In the genomic region with DNA sequence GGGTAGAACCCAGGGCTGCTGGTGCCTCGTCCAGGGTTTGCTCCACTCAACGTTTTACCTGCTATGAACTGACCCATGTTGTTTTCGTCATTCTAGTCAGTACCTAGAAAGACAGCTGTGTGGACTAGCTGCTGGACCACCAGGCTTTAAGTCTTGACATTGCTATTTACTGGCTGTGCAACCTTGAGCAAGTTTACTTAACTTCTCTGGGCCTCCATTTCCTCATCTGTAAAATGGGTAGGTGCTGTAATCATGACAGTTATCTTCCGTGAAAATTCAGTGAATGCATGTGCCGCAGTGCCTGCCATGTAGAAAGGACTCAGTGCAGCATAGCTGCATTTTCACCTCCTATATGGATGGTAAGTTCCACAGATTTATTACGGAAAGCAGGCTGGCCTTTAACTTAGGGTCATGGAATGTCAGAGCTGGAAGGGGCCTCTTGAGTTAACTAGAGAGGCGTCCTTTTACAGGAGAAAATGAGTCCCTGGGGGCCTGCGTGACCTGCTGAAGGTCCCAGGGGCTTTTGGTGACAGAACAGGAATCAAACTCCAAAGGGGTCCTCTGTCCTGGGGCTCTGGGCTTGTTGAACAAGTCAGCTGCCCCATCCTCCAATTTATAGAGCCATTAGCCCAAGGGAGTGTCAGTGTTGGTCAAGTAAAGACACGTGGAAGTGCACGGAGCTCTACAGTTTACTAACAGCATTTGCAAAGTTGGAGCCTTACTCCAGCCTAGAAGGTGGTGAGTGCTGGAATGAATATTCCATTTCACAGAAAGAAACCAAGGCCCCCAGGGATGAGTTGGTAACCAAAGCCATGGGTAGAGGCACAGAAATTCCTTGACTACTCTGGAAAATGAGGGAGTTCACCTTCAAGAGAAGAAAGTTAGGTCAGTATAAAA, we compare ENCODE assay signal across 1 cellular context.
TF ChIP-seq lines count a peak whose summit lies in the region.

No MANE protein-coding gene starts in this region.

TF ChIP-seq in K562, 482 proteins besides CTCF, POLR2A, EP300 and RAD21 (continues in another document):
- TF ChIP-seq ZNF75A (CRISPR knock-in tag; IDR thresholded peaks at IDR 0.05) (no peak), MCM5 (IDR thresholded peaks at IDR 0.05; ENCODE audit: low read depth) (no peak), NCOA4 (IDR thresholded peaks at IDR 0.05; ENCODE audit: partially characterized antibody) (no peak), NR2C2 (CRISPR knock-in tag; IDR thresholded peaks at IDR 0.05) (no peak), NR2C2 (tag; IDR thresholded peaks at IDR 0.05) (no peak), E2F3 (CRISPR knock-in tag; IDR thresholded peaks at IDR 0.05) (no peak), BHLHE40 (IDR thresholded peaks at IDR 0.05; ENCODE audit: low read length) (no peak), BCL6 (CRISPR knock-in tag; IDR thresholded peaks at IDR 0.05) (no peak), NR2C1 (IDR thresholded peaks at IDR 0.05) (no peak), NR2C1 (tag; IDR thresholded peaks at IDR 0.05) (no peak), BCOR (IDR thresholded peaks at IDR 0.05) (peak; percentile 99), ZNF717 (CRISPR knock-in tag; IDR thresholded peaks at IDR 0.05) (no peak), RB1 (IDR thresholded peaks at IDR 0.05; ENCODE audit: low read depth) (no peak), HNRNPL (IDR thresholded peaks at IDR 0.05; ENCODE audit: low read depth, low read length) (no peak), ADNP (tag; IDR thresholded peaks at IDR 0.05) (peak; percentile 86), L3MBTL2 (IDR thresholded peaks at IDR 0.05) (no peak), MTF1 (CRISPR knock-in tag; IDR thresholded peaks at IDR 0.05; ENCODE audit: borderline replicate concordance) (no peak), SMARCA5 (IDR thresholded peaks at IDR 0.05) (peak; percentile 85), SRF (CRISPR knock-in tag; IDR thresholded peaks at IDR 0.05) (no peak), HIVEP1 (CRISPR knock-in tag; IDR thresholded peaks at IDR 0.05) (no peak), KDM1A (IDR thresholded peaks at IDR 0.05) (peak; percentile 91 to 95), PHTF2 (CRISPR knock-in tag; IDR thresholded peaks at IDR 0.05) (no peak), ZNF408 (CRISPR knock-in tag; IDR thresholded peaks at IDR 0.05; ENCODE audit: low read depth) (no peak), ZNF668 (CRISPR knock-in tag; IDR thresholded peaks at IDR 0.05) (no peak), KDM5B (IDR thresholded peaks at IDR 0.05; ENCODE audit: insufficient replicate concordance, low read depth, low read length) (no peak), PTBP1 (IDR thresholded peaks at IDR 0.05; ENCODE audit: low read depth, low read length) (0 out of 2 replicates have a peak, but pooled peaks have one; percentile 77), NR4A1 (CRISPR knock-in tag; IDR thresholded peaks at IDR 0.05) (no peak), NR4A1 (tag; IDR thresholded peaks at IDR 0.05) (no peak), RBM39 (optimal IDR thresholded peaks at IDR 0.05; ENCODE audit: low read depth, low read length) (no peak), MTA2 (IDR thresholded peaks at IDR 0.05; ENCODE audit: low read depth) (no peak), ZNF583 (CRISPR knock-in tag; IDR thresholded peaks at IDR 0.05) (no peak), LEF1 (IDR thresholded peaks at IDR 0.05) (no peak), HDAC1 (IDR thresholded peaks at IDR 0.05) (0 out of 4 replicates have a peak, but pooled peaks of 1 of the 2 experiments have one; percentile 46), FOXA1 (IDR thresholded peaks at IDR 0.05; ENCODE audit: borderline replicate concordance) (no peak), CHD4 (IDR thresholded peaks at IDR 0.05; ENCODE audit: insufficient read depth, insufficient replicate concordance, low read depth, low read length, poor library complexity, severe bottlenecking) (peak; percentile 50), HDAC2 (IDR thresholded peaks at IDR 0.05) (peak; percentile 87), JUNB (CRISPR knock-in tag; conservative IDR thresholded peaks at IDR 0.05) (no peak), MAFF (IDR thresholded peaks at IDR 0.05; ENCODE audit: low read length) (no peak), RFX7 (CRISPR knock-in tag; IDR thresholded peaks at IDR 0.05) (no peak), ZNF384 (IDR thresholded peaks at IDR 0.05; ENCODE audit: low read depth, low read length) (no peak), CBFB (CRISPR knock-in tag; IDR thresholded peaks at IDR 0.05) (no peak), SIN3B (IDR thresholded peaks at IDR 0.05; ENCODE audit: low read depth) (no peak), ZNF121 (CRISPR knock-in tag; conservative IDR thresholded peaks at IDR 0.05) (no peak), PHB2 (IDR thresholded peaks at IDR 0.05; ENCODE audit: low read depth) (no peak), ZNF644 (tag; IDR thresholded peaks at IDR 0.05; ENCODE audit: low read depth) (no peak)
- TF ChIP-seq, protein P1, sequence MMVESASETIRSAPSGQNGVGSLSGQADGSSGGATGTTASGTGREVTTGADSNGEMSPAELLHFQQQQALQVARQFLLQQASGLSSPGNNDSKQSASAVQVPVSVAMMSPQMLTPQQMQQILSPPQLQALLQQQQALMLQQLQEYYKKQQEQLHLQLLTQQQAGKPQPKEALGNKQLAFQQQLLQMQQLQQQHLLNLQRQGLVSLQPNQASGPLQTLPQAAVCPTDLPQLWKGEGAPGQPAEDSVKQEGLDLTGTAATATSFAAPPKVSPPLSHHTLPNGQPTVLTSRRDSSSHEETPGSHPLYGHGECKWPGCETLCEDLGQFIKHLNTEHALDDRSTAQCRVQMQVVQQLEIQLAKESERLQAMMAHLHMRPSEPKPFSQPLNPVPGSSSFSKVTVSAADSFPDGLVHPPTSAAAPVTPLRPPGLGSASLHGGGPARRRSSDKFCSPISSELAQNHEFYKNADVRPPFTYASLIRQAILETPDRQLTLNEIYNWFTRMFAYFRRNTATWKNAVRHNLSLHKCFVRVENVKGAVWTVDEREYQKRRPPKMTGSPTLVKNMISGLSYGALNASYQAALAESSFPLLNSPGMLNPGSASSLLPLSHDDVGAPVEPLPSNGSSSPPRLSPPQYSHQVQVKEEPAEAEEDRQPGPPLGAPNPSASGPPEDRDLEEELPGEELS (CRISPR knock-in tag; IDR thresholded peaks at IDR 0.05; ENCODE audit: borderline replicate concordance) = no peak
- TF ChIP-seq, protein P2, sequence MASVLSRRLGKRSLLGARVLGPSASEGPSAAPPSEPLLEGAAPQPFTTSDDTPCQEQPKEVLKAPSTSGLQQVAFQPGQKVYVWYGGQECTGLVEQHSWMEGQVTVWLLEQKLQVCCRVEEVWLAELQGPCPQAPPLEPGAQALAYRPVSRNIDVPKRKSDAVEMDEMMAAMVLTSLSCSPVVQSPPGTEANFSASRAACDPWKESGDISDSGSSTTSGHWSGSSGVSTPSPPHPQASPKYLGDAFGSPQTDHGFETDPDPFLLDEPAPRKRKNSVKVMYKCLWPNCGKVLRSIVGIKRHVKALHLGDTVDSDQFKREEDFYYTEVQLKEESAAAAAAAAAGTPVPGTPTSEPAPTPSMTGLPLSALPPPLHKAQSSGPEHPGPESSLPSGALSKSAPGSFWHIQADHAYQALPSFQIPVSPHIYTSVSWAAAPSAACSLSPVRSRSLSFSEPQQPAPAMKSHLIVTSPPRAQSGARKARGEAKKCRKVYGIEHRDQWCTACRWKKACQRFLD (CRISPR knock-in tag; IDR thresholded peaks at IDR 0.05) = no peak
- TF ChIP-seq, protein P3, sequence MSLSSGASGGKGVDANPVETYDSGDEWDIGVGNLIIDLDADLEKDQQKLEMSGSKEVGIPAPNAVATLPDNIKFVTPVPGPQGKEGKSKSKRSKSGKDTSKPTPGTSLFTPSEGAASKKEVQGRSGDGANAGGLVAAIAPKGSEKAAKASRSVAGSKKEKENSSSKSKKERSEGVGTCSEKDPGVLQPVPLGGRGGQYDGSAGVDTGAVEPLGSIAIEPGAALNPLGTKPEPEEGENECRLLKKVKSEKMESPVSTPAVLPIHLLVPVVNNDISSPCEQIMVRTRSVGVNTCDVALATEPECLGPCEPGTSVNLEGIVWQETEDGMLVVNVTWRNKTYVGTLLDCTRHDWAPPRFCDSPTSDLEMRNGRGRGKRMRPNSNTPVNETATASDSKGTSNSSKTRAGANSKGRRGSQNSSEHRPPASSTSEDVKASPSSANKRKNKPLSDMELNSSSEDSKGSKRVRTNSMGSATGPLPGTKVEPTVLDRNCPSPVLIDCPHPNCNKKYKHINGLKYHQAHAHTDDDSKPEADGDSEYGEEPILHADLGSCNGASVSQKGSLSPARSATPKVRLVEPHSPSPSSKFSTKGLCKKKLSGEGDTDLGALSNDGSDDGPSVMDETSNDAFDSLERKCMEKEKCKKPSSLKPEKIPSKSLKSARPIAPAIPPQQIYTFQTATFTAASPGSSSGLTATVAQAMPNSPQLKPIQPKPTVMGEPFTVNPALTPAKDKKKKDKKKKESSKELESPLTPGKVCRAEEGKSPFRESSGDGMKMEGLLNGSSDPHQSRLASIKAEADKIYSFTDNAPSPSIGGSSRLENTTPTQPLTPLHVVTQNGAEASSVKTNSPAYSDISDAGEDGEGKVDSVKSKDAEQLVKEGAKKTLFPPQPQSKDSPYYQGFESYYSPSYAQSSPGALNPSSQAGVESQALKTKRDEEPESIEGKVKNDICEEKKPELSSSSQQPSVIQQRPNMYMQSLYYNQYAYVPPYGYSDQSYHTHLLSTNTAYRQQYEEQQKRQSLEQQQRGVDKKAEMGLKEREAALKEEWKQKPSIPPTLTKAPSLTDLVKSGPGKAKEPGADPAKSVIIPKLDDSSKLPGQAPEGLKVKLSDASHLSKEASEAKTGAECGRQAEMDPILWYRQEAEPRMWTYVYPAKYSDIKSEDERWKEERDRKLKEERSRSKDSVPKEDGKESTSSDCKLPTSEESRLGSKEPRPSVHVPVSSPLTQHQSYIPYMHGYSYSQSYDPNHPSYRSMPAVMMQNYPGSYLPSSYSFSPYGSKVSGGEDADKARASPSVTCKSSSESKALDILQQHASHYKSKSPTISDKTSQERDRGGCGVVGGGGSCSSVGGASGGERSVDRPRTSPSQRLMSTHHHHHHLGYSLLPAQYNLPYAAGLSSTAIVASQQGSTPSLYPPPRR (CRISPR knock-in tag; IDR thresholded peaks at IDR 0.05; ENCODE audit: borderline replicate concordance) = no peak
- TF ChIP-seq, protein P4, sequence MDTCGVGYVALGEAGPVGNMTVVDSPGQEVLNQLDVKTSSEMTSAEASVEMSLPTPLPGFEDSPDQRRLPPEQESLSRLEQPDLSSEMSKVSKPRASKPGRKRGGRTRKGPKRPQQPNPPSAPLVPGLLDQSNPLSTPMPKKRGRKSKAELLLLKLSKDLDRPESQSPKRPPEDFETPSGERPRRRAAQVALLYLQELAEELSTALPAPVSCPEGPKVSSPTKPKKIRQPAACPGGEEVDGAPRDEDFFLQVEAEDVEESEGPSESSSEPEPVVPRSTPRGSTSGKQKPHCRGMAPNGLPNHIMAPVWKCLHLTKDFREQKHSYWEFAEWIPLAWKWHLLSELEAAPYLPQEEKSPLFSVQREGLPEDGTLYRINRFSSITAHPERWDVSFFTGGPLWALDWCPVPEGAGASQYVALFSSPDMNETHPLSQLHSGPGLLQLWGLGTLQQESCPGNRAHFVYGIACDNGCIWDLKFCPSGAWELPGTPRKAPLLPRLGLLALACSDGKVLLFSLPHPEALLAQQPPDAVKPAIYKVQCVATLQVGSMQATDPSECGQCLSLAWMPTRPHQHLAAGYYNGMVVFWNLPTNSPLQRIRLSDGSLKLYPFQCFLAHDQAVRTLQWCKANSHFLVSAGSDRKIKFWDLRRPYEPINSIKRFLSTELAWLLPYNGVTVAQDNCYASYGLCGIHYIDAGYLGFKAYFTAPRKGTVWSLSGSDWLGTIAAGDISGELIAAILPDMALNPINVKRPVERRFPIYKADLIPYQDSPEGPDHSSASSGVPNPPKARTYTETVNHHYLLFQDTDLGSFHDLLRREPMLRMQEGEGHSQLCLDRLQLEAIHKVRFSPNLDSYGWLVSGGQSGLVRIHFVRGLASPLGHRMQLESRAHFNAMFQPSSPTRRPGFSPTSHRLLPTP (IDR thresholded peaks at IDR 0.05; ENCODE audit: borderline replicate concordance, extremely low read depth, insufficient read length) = no peak
- TF ChIP-seq, protein P5, sequence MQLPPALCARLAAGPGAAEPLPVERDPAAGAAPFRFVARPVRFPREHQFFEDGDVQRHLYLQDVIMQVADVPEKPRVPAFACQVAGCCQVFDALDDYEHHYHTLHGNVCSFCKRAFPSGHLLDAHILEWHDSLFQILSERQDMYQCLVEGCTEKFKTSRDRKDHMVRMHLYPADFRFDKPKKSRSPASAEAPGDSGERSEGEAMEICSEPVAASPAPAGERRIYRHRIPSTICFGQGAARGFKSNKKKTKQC (CRISPR knock-in tag; IDR thresholded peaks at IDR 0.05) = no peak
- TF ChIP-seq, protein P6, sequence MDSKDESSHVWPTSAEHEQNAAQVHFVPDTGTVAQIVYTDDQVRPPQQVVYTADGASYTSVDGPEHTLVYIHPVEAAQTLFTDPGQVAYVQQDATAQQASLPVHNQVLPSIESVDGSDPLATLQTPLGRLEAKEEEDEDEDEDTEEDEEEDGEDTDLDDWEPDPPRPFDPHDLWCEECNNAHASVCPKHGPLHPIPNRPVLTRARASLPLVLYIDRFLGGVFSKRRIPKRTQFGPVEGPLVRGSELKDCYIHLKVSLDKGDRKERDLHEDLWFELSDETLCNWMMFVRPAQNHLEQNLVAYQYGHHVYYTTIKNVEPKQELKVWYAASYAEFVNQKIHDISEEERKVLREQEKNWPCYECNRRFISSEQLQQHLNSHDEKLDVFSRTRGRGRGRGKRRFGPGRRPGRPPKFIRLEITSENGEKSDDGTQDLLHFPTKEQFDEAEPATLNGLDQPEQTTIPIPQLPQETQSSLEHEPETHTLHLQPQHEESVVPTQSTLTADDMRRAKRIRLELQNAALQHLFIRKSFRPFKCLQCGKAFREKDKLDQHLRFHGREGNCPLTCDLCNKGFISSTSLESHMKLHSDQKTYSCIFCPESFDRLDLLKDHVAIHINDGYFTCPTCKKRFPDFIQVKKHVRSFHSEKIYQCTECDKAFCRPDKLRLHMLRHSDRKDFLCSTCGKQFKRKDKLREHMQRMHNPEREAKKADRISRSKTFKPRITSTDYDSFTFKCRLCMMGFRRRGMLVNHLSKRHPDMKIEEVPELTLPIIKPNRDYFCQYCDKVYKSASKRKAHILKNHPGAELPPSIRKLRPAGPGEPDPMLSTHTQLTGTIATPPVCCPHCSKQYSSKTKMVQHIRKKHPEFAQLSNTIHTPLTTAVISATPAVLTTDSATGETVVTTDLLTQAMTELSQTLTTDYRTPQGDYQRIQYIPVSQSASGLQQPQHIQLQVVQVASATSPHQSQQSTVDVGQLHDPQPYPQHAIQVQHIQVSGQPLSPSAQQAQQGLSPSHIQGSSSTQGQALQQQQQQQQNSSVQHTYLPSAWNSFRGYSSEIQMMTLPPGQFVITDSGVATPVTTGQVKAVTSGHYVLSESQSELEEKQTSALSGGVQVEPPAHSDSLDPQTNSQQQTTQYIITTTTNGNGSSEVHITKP (IDR thresholded peaks at IDR 0.05; ENCODE audit: partially characterized antibody) = no peak
- TF ChIP-seq, protein P7, sequence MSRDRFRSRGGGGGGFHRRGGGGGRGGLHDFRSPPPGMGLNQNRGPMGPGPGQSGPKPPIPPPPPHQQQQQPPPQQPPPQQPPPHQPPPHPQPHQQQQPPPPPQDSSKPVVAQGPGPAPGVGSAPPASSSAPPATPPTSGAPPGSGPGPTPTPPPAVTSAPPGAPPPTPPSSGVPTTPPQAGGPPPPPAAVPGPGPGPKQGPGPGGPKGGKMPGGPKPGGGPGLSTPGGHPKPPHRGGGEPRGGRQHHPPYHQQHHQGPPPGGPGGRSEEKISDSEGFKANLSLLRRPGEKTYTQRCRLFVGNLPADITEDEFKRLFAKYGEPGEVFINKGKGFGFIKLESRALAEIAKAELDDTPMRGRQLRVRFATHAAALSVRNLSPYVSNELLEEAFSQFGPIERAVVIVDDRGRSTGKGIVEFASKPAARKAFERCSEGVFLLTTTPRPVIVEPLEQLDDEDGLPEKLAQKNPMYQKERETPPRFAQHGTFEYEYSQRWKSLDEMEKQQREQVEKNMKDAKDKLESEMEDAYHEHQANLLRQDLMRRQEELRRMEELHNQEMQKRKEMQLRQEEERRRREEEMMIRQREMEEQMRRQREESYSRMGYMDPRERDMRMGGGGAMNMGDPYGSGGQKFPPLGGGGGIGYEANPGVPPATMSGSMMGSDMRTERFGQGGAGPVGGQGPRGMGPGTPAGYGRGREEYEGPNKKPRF (IDR thresholded peaks at IDR 0.05; ENCODE audit: low read depth, low read length) = no peak
